16 cellular contexts compared by ENCODE assay signal in genomic region chr12:122059203-122059960, GRCh38. TPM values are rescaled to one million over a fixed set of nuclear protein-coding genes. Genes with fewer than 3 reads are reported as not detected.
DNase-seq lines count a peak whose midpoint lies in the region; ATAC-seq and TF ChIP-seq lines count a peak whose summit lies in the region.
"Had no signal": no experiment of that assay in that cellular context is flagged by ENCODE, and none has a peak within 500 bp of the region (broad histone marks: within the 10 kb centered on the region; RNA-seq: fewer than 3 reads in every experiment).

No MANE protein-coding gene starts in this region.

- DNase-seq in D341Med (ENCODE audit: low spot score) (peak; percentile 20), Panc1 (ENCODE audit: low read depth, low spot score) (no peak), gastrocnemius medialis (no peak), endodermal cell (no peak), testis (no peak)
- DNase-seq in activated CD4-positive, alpha-beta memory T cell treated with anti-CD3 and anti-CD28 coated beads for 36 hours = no peak
- no peak for DNase-seq in effector memory CD4-positive, alpha-beta T cell
- DNase-seq: GF-D8, NCI-H146, NCI-H2081, NCI-H510A treated with DMSO at 0.1 percent for 48 hours, PC-9 had no signal

- peak overlapping the region; percentile 84 to 93 (median 88) for H3K27ac Mint-ChIP-seq in nephron
- H3K27ac Mint-ChIP-seq in activated CD4-positive, alpha-beta memory T cell treated with anti-CD3 and anti-CD28 coated beads for 36 hours = no peak overlapping the region
- H3K27ac Mint-ChIP-seq in endodermal cell = no peak overlapping the region

- peaks cover 3% of the 10 kb centered on the region for H3K27me3 Mint-ChIP-seq in nephron (ENCODE audit: low read depth)
- H3K27me3 Mint-ChIP-seq in activated CD4-positive, alpha-beta memory T cell treated with anti-CD3 and anti-CD28 coated beads for 36 hours = no peaks in the 10 kb centered on the region
- H3K27me3 Mint-ChIP-seq in endodermal cell (ENCODE audit: insufficient read depth) = no peaks in the 10 kb centered on the region

- intact Hi-C loops in Panc1 (cut with micrococcal nuclease; ENCODE audit: unreplicated experiment) (loop anchor here (10.0 kb wide), 1 partner anchor 125 kb away; the partner anchor contains the start of gene LRRC43), gastrocnemius medialis (cut with DNase I; ENCODE audit: low total_unique reads) (no loop called here), testis (cut with DNase I; ENCODE audit: low total_unique reads) (no loop called here)
- intact Hi-C loops in activated CD4-positive, alpha-beta memory T cell treated with anti-CD3 and anti-CD28 coated beads for 36 hours (cut with micrococcal nuclease) = no loop called here

- in situ Hi-C loops in Panc1 (cut with HindIII; ENCODE audit: low pct_unique_long_range_greater_than_20kb, low sequenced_read_pairs) (no loop called here), gastrocnemius medialis (cut with MboI; ENCODE audit: low sequenced_read_pairs in 4 of 4) (loop anchor here (5.0 kb wide), 2 partner anchors 63 to 68 kb away; no protein-coding TSS in a partner anchor)

- H3K4me1 Mint-ChIP-seq in nephron = peaks cover 39% of the 10 kb centered on the region
- peaks cover 3% of the 10 kb centered on the region for H3K4me1 Mint-ChIP-seq in activated CD4-positive, alpha-beta memory T cell treated with anti-CD3 and anti-CD28 coated beads for 36 hours (ENCODE audit: low read depth)
- H3K4me1 Mint-ChIP-seq in endodermal cell = peaks cover 13% of the 10 kb centered on the region

- H3K4me3 Mint-ChIP-seq in nephron (no peak overlapping the region), endodermal cell (no peak overlapping the region)
- H3K4me3 Mint-ChIP-seq in activated CD4-positive, alpha-beta memory T cell treated with anti-CD3 and anti-CD28 coated beads for 36 hours = no peak overlapping the region

- no peak overlapping the region for H3K9ac ChIP-seq in endodermal cell (ENCODE audit: extremely low read depth, low read length, poor library complexity, severe bottlenecking)

- H3K4me3 ChIP-seq in Panc1 (ENCODE audit: low read depth in 2 of 2, low read length in 2 of 2) = no peak overlapping the region
- H3K4me3 ChIP-seq in gastrocnemius medialis = no peak overlapping the region
- no peak overlapping the region for H3K4me3 ChIP-seq in effector memory CD4-positive, alpha-beta T cell (ENCODE audit: insufficient read depth, low read depth, low read length, poor library complexity, severe bottlenecking)
- H3K4me3 ChIP-seq in endodermal cell (ENCODE audit: low read length) = no peak overlapping the region
- no peak overlapping the region for H3K4me3 ChIP-seq in testis
- H3K4me3 ChIP-seq: PC-9, SJSA1 had no signal

- CTCF ChIA-PET in Panc1 (lab: Charles Lee) = no interaction called here
- CTCF ChIA-PET in activated CD4-positive, alpha-beta memory T cell treated with anti-CD3 and anti-CD28 coated beads for 36 hours (lab: Charles Lee) = interaction anchor here (2.3 kb wide), 1 partner anchor 64 kb away, joined by 9 read pairs; no protein-coding TSS in a partner anchor

- TF ChIP-seq POLR2A in gastrocnemius medialis (IDR thresholded peaks at IDR 0.05) = no peak
- TF ChIP-seq POLR2A in testis (IDR thresholded peaks at IDR 0.05) = no peak

- POLR2A ChIA-PET in Panc1 (lab: Charles Lee) = no interaction called here
- POLR2A ChIA-PET in activated CD4-positive, alpha-beta memory T cell treated with anti-CD3 and anti-CD28 coated beads for 36 hours (lab: Charles Lee) = no interaction called here

- peaks cover 23% of the 10 kb centered on the region for H3K4me1 ChIP-seq in Panc1 (ENCODE audit: control insufficient read depth, insufficient read depth, low read length)
- peaks cover 26 to 34% of the 10 kb centered on the region in 2 donors for H3K4me1 ChIP-seq in gastrocnemius medialis
- H3K4me1 ChIP-seq in effector memory CD4-positive, alpha-beta T cell (ENCODE audit: control insufficient read depth, insufficient read depth, low read length, poor library complexity, severe bottlenecking) = no peaks in the 10 kb centered on the region
- peaks cover 6% of the 10 kb centered on the region for H3K4me1 ChIP-seq in endodermal cell (ENCODE audit: control insufficient read depth, insufficient read depth, low read length)
- peaks cover 35% of the 10 kb centered on the region for H3K4me1 ChIP-seq in testis

- no peaks in the 10 kb centered on the region for H3K9me3 Mint-ChIP-seq in nephron
- no peaks in the 10 kb centered on the region for H3K9me3 Mint-ChIP-seq in activated CD4-positive, alpha-beta memory T cell treated with anti-CD3 and anti-CD28 coated beads for 36 hours
- H3K9me3 Mint-ChIP-seq in endodermal cell = no peaks in the 10 kb centered on the region

- no peaks in the 10 kb centered on the region for H3K27me3 ChIP-seq in Panc1 (ENCODE audit: control insufficient read depth, insufficient read depth, low read length)
- no peaks in the 10 kb centered on the region for H3K27me3 ChIP-seq in gastrocnemius medialis
- no peaks in the 10 kb centered on the region for H3K27me3 ChIP-seq in effector memory CD4-positive, alpha-beta T cell (replicated peaks; ENCODE audit: control insufficient read depth, insufficient read depth, low read length, poor library complexity, severe bottlenecking)
- H3K27me3 ChIP-seq in endodermal cell (ENCODE audit: control insufficient read depth, insufficient read depth, low read length, poor library complexity, severe bottlenecking) = no peaks in the 10 kb centered on the region
- H3K27me3 ChIP-seq in testis = no peaks in the 10 kb centered on the region
- H3K27me3 ChIP-seq: SJSA1 had no signal

- ATAC-seq in Panc1 (no peak), gastrocnemius medialis (no peak)

- H3K36me3 ChIP-seq in Panc1 (ENCODE audit: control insufficient read depth, insufficient read depth, low read length) (no peaks in the 10 kb centered on the region), gastrocnemius medialis (peaks cover 0 to 5% of the 10 kb centered on the region in 2 donors), endodermal cell (ENCODE audit: control insufficient read depth, insufficient read depth, low read length) (peaks cover 50% of the 10 kb centered on the region), testis (ENCODE audit: low read depth, missing control alignments) (no peaks in the 10 kb centered on the region)
- no peaks in the 10 kb centered on the region for H3K36me3 ChIP-seq in effector memory CD4-positive, alpha-beta T cell (ENCODE audit: control insufficient read depth, insufficient read depth, low read length)

- BruUV-seq in Panc1 (replicated peaks; lab: Mats Ljungman, UMichigan) = no TSS peak

- TF ChIP-seq CTCF in Panc1 (IDR thresholded peaks at IDR 0.05) (no peak), nephron (IDR thresholded peaks at IDR 0.05; ENCODE audit: unreplicated experiment in 3 of 3) (no peak), gastrocnemius medialis (IDR thresholded peaks at IDR 0.05 in 4 of 5, conservative IDR thresholded peaks at IDR 0.05 in 1 of 5) (no peak), endodermal cell (conservative IDR thresholded peaks at IDR 0.05) (no peak), testis (IDR thresholded peaks at IDR 0.05) (no peak)

- H3K9me3 ChIP-seq in Panc1 (ENCODE audit: control insufficient read depth, insufficient read depth, low read depth, low read length) (no peaks in the 10 kb centered on the region), gastrocnemius medialis (no peaks in the 10 kb centered on the region), endodermal cell (ENCODE audit: control insufficient read depth, low read length) (no peaks in the 10 kb centered on the region), testis (no peaks in the 10 kb centered on the region)
- H3K9me3 ChIP-seq in effector memory CD4-positive, alpha-beta T cell (ENCODE audit: control insufficient read depth, low read length) = no peaks in the 10 kb centered on the region
- H3K9me3 ChIP-seq: SJSA1 had no signal

- peaks cover 44% of the 10 kb centered on the region for H3K36me3 Mint-ChIP-seq in nephron (ENCODE audit: low read depth)
- H3K36me3 Mint-ChIP-seq in activated CD4-positive, alpha-beta memory T cell treated with anti-CD3 and anti-CD28 coated beads for 36 hours = peaks cover 1% of the 10 kb centered on the region
- peaks cover 63% of the 10 kb centered on the region for H3K36me3 Mint-ChIP-seq in endodermal cell (ENCODE audit: low read depth)

- 93 to 96% methylated on average over 16 to 28 of the region's 28 CpGs for WGBS in endodermal cell (ENCODE audit: insufficient coverage in 1 of 2, insufficient read length in 1 of 2), 2 experiments
- WGBS in testis, 2 donors = 86 to 90% methylated on average over 24 to 28 of the region's 28 CpGs

- H3K27ac ChIP-seq in Panc1 (ENCODE audit: low read length) (0 out of 2 replicates have a peak overlapping the region, but pooled peaks have one; percentile 9), gastrocnemius medialis (peak overlapping the region in 3 of 4 donors; percentile 23 to 65 (median 47)), endodermal cell (ENCODE audit: low read depth, low read length) (no peak overlapping the region), testis (no peak overlapping the region)
- no peak overlapping the region for H3K27ac ChIP-seq in effector memory CD4-positive, alpha-beta T cell (ENCODE audit: insufficient read depth, low read length, poor library complexity, severe bottlenecking)
- H3K27ac ChIP-seq: C4-2B, HL-60, PC-9, SJSA1 had no signal

RNA-seq across cellular contexts. Expression of gene MLXIP, which starts 19.2 kb away (rescaled TPM):
- total RNA-seq in Panc1 (2021; ENCODE audit: unreplicated experiment) (124 TPM), gastrocnemius medialis (10 to 100 TPM; 36.6 to 89.4 (median 79.7) TPM), endodermal cell (10 to 100 TPM; 27.4 to 32.2 TPM), testis (10 to 100 TPM; 61.2 to 67.9 TPM)
- polyA plus RNA-seq in Panc1 (2012; ENCODE audit: insufficient read length) = 115 TPM
- 10 to 100 TPM; 17.5 to 19.6 TPM for total RNA-seq in activated CD4-positive, alpha-beta memory T cell treated with anti-CD3 and anti-CD28 coated beads for 36 hours
- 21.0 TPM for polyA plus RNA-seq in endodermal cell (2013, experiment 1 of 2)
- polyA plus RNA-seq in endodermal cell (2013, experiment 2 of 2) = 18.5 TPM
- polyA plus RNA-seq in testis (ENCODE audit: insufficient read depth, low read depth, low replicate concordance) = 39.9 TPM

RNA-seq across cellular contexts. Expression of gene BCL7A, which starts 37.7 kb away (rescaled TPM):
- total RNA-seq in Panc1 (2021; ENCODE audit: unreplicated experiment) = 14.5 TPM
- polyA plus RNA-seq in Panc1 (2012; ENCODE audit: insufficient read length) = 15.1 TPM
- total RNA-seq in gastrocnemius medialis = 10 to 100 TPM in 3 of 4 donors, 1 to 10 TPM in 1; 9.8 to 23.5 (median 13.7) TPM
- total RNA-seq in activated CD4-positive, alpha-beta memory T cell treated with anti-CD3 and anti-CD28 coated beads for 36 hours = 1 to 10 TPM; 3.6 to 4.0 TPM
- total RNA-seq in endodermal cell = 10 to 100 TPM; 22.3 to 28.9 TPM
- 39.9 TPM for polyA plus RNA-seq in endodermal cell (2013, experiment 1 of 2)
- 39.2 TPM for polyA plus RNA-seq in endodermal cell (2013, experiment 2 of 2)
- total RNA-seq in testis = 10 to 100 TPM; 10.2 to 11.1 TPM
- 5.9 TPM for polyA plus RNA-seq in testis (ENCODE audit: insufficient read depth, low read depth, low replicate concordance)

Comparison
In these comparisons a context has a peak if more than half of its experiments do, and no peak if none do; other contexts are left out.
1. H3K27ac ChIP-seq: peak in Panc1 (single experiment) and gastrocnemius medialis (3 of 4); none in effector memory CD4-positive, alpha-beta T cell (single experiment), endodermal cell (single experiment) and testis (0 of 2).
2. H3K27ac Mint-ChIP-seq: peak in nephron (3 of 3); none in activated CD4-positive, alpha-beta memory T cell treated with anti-CD3 and anti-CD28 coated beads for 36 hours (single experiment) and endodermal cell (single experiment).